ENCODE assay signal across 8 cellular contexts in genomic region chr11:119206512-119207299, GRCh38. TPM values are rescaled to one million over a fixed set of nuclear protein-coding genes. Genes with fewer than 3 reads are reported as not detected.
DNase-seq lines count a peak whose midpoint lies in the region; ATAC-seq and TF ChIP-seq lines count a peak whose summit lies in the region.

No MANE protein-coding gene starts in this region.

- no peaks in the 10 kb centered on the region for H3K9me3 Mint-ChIP-seq in dendritic cell treated with granulocyte-macrophage colony-stimulating factor and Interleukin-4, amounts not matched to agents 40 ng/mL and 50 ng/mL, for 4 days

- peaks cover 45% of the 10 kb centered on the region for H3K4me1 Mint-ChIP-seq in dendritic cell treated with granulocyte-macrophage colony-stimulating factor and Interleukin-4, amounts not matched to agents 40 ng/mL and 50 ng/mL, for 4 days (ENCODE audit: low read depth)

- H3K27ac Mint-ChIP-seq in dendritic cell treated with granulocyte-macrophage colony-stimulating factor and Interleukin-4, amounts not matched to agents 40 ng/mL and 50 ng/mL, for 4 days = peak overlapping the region; percentile 94

- H3K4me3 ChIP-seq in AG10803 (ENCODE audit: low read length) = peak overlapping the region; percentile 90

- H3K4me3 Mint-ChIP-seq in dendritic cell treated with granulocyte-macrophage colony-stimulating factor and Interleukin-4, amounts not matched to agents 40 ng/mL and 50 ng/mL, for 4 days = peak overlapping the region; percentile 91

- TF ChIP-seq CTCF in AG10803 (conservative IDR thresholded peaks at IDR 0.05; ENCODE audit: low read length) = no peak

- peak; percentile 15 for ATAC-seq in GM19328 (IDR thresholded peaks at IDR 0.05; ENCODE audit: unreplicated experiment)
- peak; percentile 11 to 19 for ATAC-seq in activated CD4-positive, CD25-positive, alpha-beta regulatory T cell treated with anti-CD3 and anti-CD28 coated beads, Interleukin-2, amount 50 U/mL, for 24 hours

- H3K36me3 Mint-ChIP-seq in dendritic cell treated with granulocyte-macrophage colony-stimulating factor and Interleukin-4, amounts not matched to agents 40 ng/mL and 50 ng/mL, for 4 days (ENCODE audit: low read depth) = peaks cover 21% of the 10 kb centered on the region

- H3K27me3 Mint-ChIP-seq in dendritic cell treated with granulocyte-macrophage colony-stimulating factor and Interleukin-4, amounts not matched to agents 40 ng/mL and 50 ng/mL, for 4 days = no peaks in the 10 kb centered on the region

- DNase-seq in AG10803 (ENCODE audit: low read depth) = no peak
- DNase-seq in HT1080 (ENCODE audit: low read depth) = peak; percentile 30
- peak; percentile 14 to 38 for DNase-seq in lung microvascular endothelial cell (ENCODE audit: low read depth in 2 of 2)
- peak; percentile 22 to 40 (median 33) for DNase-seq in stimulated activated CD4-positive, alpha-beta T cell treated with anti-CD3 and anti-CD28 coated beads, TNF-alpha, amount 100 ng/mL, for 4 hours (ENCODE audit: low read depth in 3 of 3)
- no peak for DNase-seq in T1000 (lab: John Stamatoyannopoulos, UW)

- intact Hi-C loops in dendritic cell treated with granulocyte-macrophage colony-stimulating factor and Interleukin-4, amounts not matched to agents 40 ng/mL and 50 ng/mL, for 4 days (cut with micrococcal nuclease) = loop anchor here (5.0 kb wide), 1 partner anchor 99 kb away; the partner anchor contains the start of gene C2CD2L

RNA-seq across cellular contexts. Expression of gene CBL, which starts 0.6 kb away (rescaled TPM):
- total RNA-seq in HT1080 (2014; rRNA removed; shearing (Covaris generic)) = 9.3 and 12.0 TPM in 2 replicates
- 11.4 and 15.4 TPM in 2 replicates for polyA plus RNA-seq in HT1080 (2015; cell fraction: cytosol; rRNA removed)
- polyA plus RNA-seq in HT1080 (2015; cell fraction: nucleus; rRNA removed) = 13.1 and 14.8 TPM in 2 replicates
- 6.2 and 7.8 TPM in 2 replicates for total RNA-seq in lung microvascular endothelial cell

RNA-seq across cellular contexts. Expression of gene NHERF4, which starts 21.4 kb away (rescaled TPM):
- not detected in 2 replicates for total RNA-seq in HT1080 (2014; rRNA removed; shearing (Covaris generic))
- polyA plus RNA-seq in HT1080 (2015; cell fraction: cytosol; rRNA removed) = not detected in 2 replicates
- polyA plus RNA-seq in HT1080 (2015; cell fraction: nucleus; rRNA removed) = not detected in 2 replicates
- total RNA-seq in lung microvascular endothelial cell = not detected in 2 replicates

RNA-seq across cellular contexts. Expression of gene NLRX1, which starts 38.2 kb away (rescaled TPM):
- 11.0 and 11.3 TPM in 2 replicates for total RNA-seq in HT1080 (2014; rRNA removed; shearing (Covaris generic))
- 11.6 and 12.6 TPM in 2 replicates for polyA plus RNA-seq in HT1080 (2015; cell fraction: cytosol; rRNA removed)
- polyA plus RNA-seq in HT1080 (2015; cell fraction: nucleus; rRNA removed) = 15.9 and 19.0 TPM in 2 replicates
- total RNA-seq in lung microvascular endothelial cell = 9.8 and 11.1 TPM in 2 replicates

RNA-seq across cellular contexts. Expression of gene ABCG4, which starts 57.9 kb away (rescaled TPM):
- total RNA-seq in HT1080 (2014; rRNA removed; shearing (Covaris generic)) = not detected in 2 replicates
- polyA plus RNA-seq in HT1080 (2015; cell fraction: cytosol; rRNA removed) = 0.06 and 0.15 TPM in 2 replicates
- 0.40 and 0.50 TPM in 2 replicates for polyA plus RNA-seq in HT1080 (2015; cell fraction: nucleus; rRNA removed)
- total RNA-seq in lung microvascular endothelial cell = 0.22 TPM in 1 of 2 replicates, not detected in the other

Comparison
In these comparisons a context has a peak if more than half of its experiments do, and no peak if none do; other contexts are left out.
1. DNase-seq: peak in HT1080 (single experiment), lung microvascular endothelial cell (2 of 2) and stimulated activated CD4-positive, alpha-beta T cell treated with anti-CD3 and anti-CD28 coated beads, TNF-alpha, amount 100 ng/mL, for 4 hours (3 of 3); none in AG10803 (single experiment) and T1000 (single experiment).